Comparison of ENCODE assay signal across 17 cellular contexts in the genomic region with DNA sequence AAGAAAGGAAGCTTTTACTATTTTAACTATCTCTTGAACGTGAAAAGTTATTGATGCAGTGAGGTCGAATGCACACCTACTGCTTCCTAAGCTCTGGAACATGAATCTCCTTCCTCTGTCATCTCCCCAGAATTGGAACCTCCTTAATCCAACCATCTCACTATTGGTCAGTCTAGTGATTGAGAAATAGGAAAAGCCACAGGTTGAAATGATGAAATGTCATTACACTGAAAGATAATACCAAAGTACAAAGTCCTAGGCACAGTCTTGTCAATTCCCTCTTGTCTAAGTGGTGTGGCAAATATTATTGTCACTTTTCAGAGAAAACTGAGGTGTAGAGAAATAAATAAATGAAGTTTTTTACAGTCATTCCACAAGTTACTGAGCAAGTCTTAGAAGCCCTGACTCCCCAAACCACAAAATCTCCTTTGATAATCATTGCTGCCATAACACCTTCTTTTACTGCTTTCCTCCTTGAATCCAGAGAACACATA. TPM values are rescaled to one million over a fixed set of nuclear protein-coding genes. Genes with fewer than 3 reads are reported as not detected.
A peak's percentile ranks its signal among the peaks of the same experiment; 100 is the strongest.
DNase-seq lines count a peak whose midpoint lies in the region; ATAC-seq and TF ChIP-seq lines count a peak whose summit lies in the region.
"Had no signal": no experiment of that assay in that cellular context is flagged by ENCODE, and none has a peak within 500 bp of the region (broad histone marks: within the 10 kb centered on the region; RNA-seq: fewer than 3 reads in every experiment).

No MANE protein-coding gene starts in this region.

- no peak overlapping the region for H3K4me3 Mint-ChIP-seq in WTC11
- no peak overlapping the region for H3K4me3 Mint-ChIP-seq in stimulated activated naive B cell treated with anti-CD40 and anti-IgM and Interleukin-4, amounts not matched to agents 10 μg/mL and 1 μg/mL and 100 μg/mL, for 72 hours
- H3K4me3 Mint-ChIP-seq: activated CD4-positive, alpha-beta memory T cell treated with anti-CD3 and anti-CD28 coated beads, Interleukin-2, amount 10 ng/mL, durations not matched to agents 7 days and 5 days; activated naive CD4-positive, alpha-beta T cell treated with anti-CD3 and anti-CD28 coated beads, Interleukin-2, amount 10 ng/mL, durations not matched to agents 7 days and 5 days; T-helper 2 cell treated with Interferon-gamma antibody and Interleukin-4, amounts not matched to agents 5 μg/mL and 100 μg/mL, for 36 hours had no signal

- peak overlapping the region; percentile 21; the same call in 1 of the 2 replicates for H3K27ac Mint-ChIP-seq in WTC11
- H3K27ac Mint-ChIP-seq in stimulated activated naive B cell treated with anti-CD40 and anti-IgM and Interleukin-4, amounts not matched to agents 10 μg/mL and 1 μg/mL and 100 μg/mL, for 72 hours = peak overlapping the region; percentile 81
- H3K27ac Mint-ChIP-seq: activated CD4-positive, alpha-beta memory T cell treated with anti-CD3 and anti-CD28 coated beads, Interleukin-2, amount 10 ng/mL, durations not matched to agents 7 days and 5 days; activated naive CD4-positive, alpha-beta T cell treated with anti-CD3 and anti-CD28 coated beads, Interleukin-2, amount 10 ng/mL, durations not matched to agents 7 days and 5 days; T-helper 2 cell treated with Interferon-gamma antibody and Interleukin-4, amounts not matched to agents 5 μg/mL and 100 μg/mL, for 36 hours had no signal

- no peak for ATAC-seq in WTC11
- ATAC-seq in right lobe of liver = peak; percentile 51 to 76 (median 62)
- ATAC-seq in stimulated activated naive B cell treated with anti-CD40 and anti-IgM and Interleukin-4, amounts not matched to agents 10 μg/mL and 1 μg/mL and 100 μg/mL, for 72 hours (replicated peaks) = no peak
- ATAC-seq: upper lobe of right lung had no signal

- H3K9me3 Mint-ChIP-seq in WTC11 = no peaks in the 10 kb centered on the region
- H3K9me3 Mint-ChIP-seq in stimulated activated naive B cell treated with anti-CD40 and anti-IgM and Interleukin-4, amounts not matched to agents 10 μg/mL and 1 μg/mL and 100 μg/mL, for 72 hours = peaks cover 4 to 8% of the 10 kb centered on the region in 2 donors

- peaks cover 0 to 25% (median 13%) of the 10 kb centered on the region in 4 donors for H3K36me3 ChIP-seq in right lobe of liver

- TF ChIP-seq CTCF in WTC11 (IDR thresholded peaks at IDR 0.05) = no peak
- TF ChIP-seq CTCF in right lobe of liver (IDR thresholded peaks at IDR 0.05) = no peak

- CTCF ChIA-PET in WTC11 (lab: Charles Lee) = interaction anchor here (0.5 kb wide), 1 partner anchor 70 kb away, joined by 4 read pairs; no protein-coding TSS in a partner anchor

- peaks cover 7% of the 10 kb centered on the region; the same call in 1 of the 2 replicates for H3K36me3 Mint-ChIP-seq in WTC11
- H3K36me3 Mint-ChIP-seq in stimulated activated naive B cell treated with anti-CD40 and anti-IgM and Interleukin-4, amounts not matched to agents 10 μg/mL and 1 μg/mL and 100 μg/mL, for 72 hours = peaks cover 15 to 36% of the 10 kb centered on the region in 2 donors
- H3K36me3 Mint-ChIP-seq: activated naive CD4-positive, alpha-beta T cell treated with anti-CD3 and anti-CD28 coated beads, Interleukin-2, amount 10 ng/mL, durations not matched to agents 7 days and 5 days had no signal

- peak overlapping the region in 1 of 3 donors; percentile 6 for H3K4me3 ChIP-seq in right lobe of liver
- H3K4me3 ChIP-seq: A549, upper lobe of right lung had no signal

- intact Hi-C loops in right lobe of liver (cut with DNase I) = no loop called here

- no peaks in the 10 kb centered on the region for H3K9me3 ChIP-seq in right lobe of liver
- H3K9me3 ChIP-seq: A549, upper lobe of right lung had no signal

- 14% methylated on average over 2 of the region's 2 CpGs for WGBS in right lobe of liver (ENCODE audit: insufficient coverage, low coverage, low lambda C conversion rate, missing lambda C conversion rate)

- DNase-seq in SKM-1 (lab: John Stamatoyannopoulos, UW; ENCODE audit: unreplicated experiment) (peak; percentile 20), SKM-1 treated with dmso at 0.1 percent for 144 hours (lab: John Stamatoyannopoulos, UW; ENCODE audit: unreplicated experiment) (no peak), WTC11 (ENCODE audit: low spot score) (no peak), right lobe of liver (no peak), NAMALWA (ENCODE audit: low spot score) (no peak), KBM-7 (no peak), mesenteric fat pad (ENCODE audit: low spot score) (no peak)
- DNase-seq in stimulated activated naive B cell treated with anti-CD40 and anti-IgM and Interleukin-4, amounts not matched to agents 10 μg/mL and 1 μg/mL and 100 μg/mL, for 72 hours = no peak
- DNase-seq: activated CD4-positive, alpha-beta memory T cell treated with anti-CD3 and anti-CD28 coated beads, Interleukin-2, amount 10 ng/mL, durations not matched to agents 7 days and 5 days; activated naive CD4-positive, alpha-beta T cell treated with anti-CD3 and anti-CD28 coated beads, Interleukin-2, amount 10 ng/mL, durations not matched to agents 7 days and 5 days; mesenchymal stem cell; NCI-H2227 treated with DMSO at 0.1 percent for 48 hours; upper lobe of right lung had no signal

- H3K4me1 Mint-ChIP-seq in WTC11 = peaks cover 49% of the 10 kb centered on the region
- peaks cover 32 to 67% of the 10 kb centered on the region in 2 donors for H3K4me1 Mint-ChIP-seq in stimulated activated naive B cell treated with anti-CD40 and anti-IgM and Interleukin-4, amounts not matched to agents 10 μg/mL and 1 μg/mL and 100 μg/mL, for 72 hours
- H3K4me1 Mint-ChIP-seq: activated CD4-positive, alpha-beta memory T cell treated with anti-CD3 and anti-CD28 coated beads, Interleukin-2, amount 10 ng/mL, durations not matched to agents 7 days and 5 days had no signal

- H3K27me3 ChIP-seq in right lobe of liver = no peaks in the 10 kb centered on the region
- H3K27me3 ChIP-seq: upper lobe of right lung had no signal

- peak overlapping the region; percentile 56 to 80 (median 66) for H3K27ac ChIP-seq in right lobe of liver
- H3K27ac ChIP-seq: A549 had no signal

- peaks cover 0 to 72% (median 26%) of the 10 kb centered on the region in 4 donors for H3K4me1 ChIP-seq in right lobe of liver

- in situ Hi-C loops in KBM-7 (cut with MboI; ENCODE audit: low pct_unique_long_range_greater_than_20kb, low sequenced_read_pairs) = no loop called here

- POLR2A ChIA-PET in WTC11 (lab: Charles Lee) = no interaction called here

- no peaks in the 10 kb centered on the region for H3K27me3 Mint-ChIP-seq in WTC11 (ENCODE audit: low read depth)
- no peaks in the 10 kb centered on the region for H3K27me3 Mint-ChIP-seq in stimulated activated naive B cell treated with anti-CD40 and anti-IgM and Interleukin-4, amounts not matched to agents 10 μg/mL and 1 μg/mL and 100 μg/mL, for 72 hours
- H3K27me3 Mint-ChIP-seq: activated CD4-positive, alpha-beta memory T cell treated with anti-CD3 and anti-CD28 coated beads, Interleukin-2, amount 10 ng/mL, durations not matched to agents 7 days and 5 days; activated naive CD4-positive, alpha-beta T cell treated with anti-CD3 and anti-CD28 coated beads, Interleukin-2, amount 10 ng/mL, durations not matched to agents 7 days and 5 days had no signal

- peak; percentile 60 for TF ChIP-seq POLR2A in right lobe of liver (IDR thresholded peaks at IDR 0.05)

TF ChIP-seq in WTC11, 78 proteins besides CTCF, POLR2A, EP300 and RAD21:
- TF ChIP-seq GABPB1 (CRISPR knock-in tag; IDR thresholded peaks at IDR 0.05) (peak; percentile 92), TCF7 (CRISPR knock-in tag; IDR thresholded peaks at IDR 0.05; ENCODE audit: low read depth) (no peak)
- TF ChIP-seq, protein P1, sequence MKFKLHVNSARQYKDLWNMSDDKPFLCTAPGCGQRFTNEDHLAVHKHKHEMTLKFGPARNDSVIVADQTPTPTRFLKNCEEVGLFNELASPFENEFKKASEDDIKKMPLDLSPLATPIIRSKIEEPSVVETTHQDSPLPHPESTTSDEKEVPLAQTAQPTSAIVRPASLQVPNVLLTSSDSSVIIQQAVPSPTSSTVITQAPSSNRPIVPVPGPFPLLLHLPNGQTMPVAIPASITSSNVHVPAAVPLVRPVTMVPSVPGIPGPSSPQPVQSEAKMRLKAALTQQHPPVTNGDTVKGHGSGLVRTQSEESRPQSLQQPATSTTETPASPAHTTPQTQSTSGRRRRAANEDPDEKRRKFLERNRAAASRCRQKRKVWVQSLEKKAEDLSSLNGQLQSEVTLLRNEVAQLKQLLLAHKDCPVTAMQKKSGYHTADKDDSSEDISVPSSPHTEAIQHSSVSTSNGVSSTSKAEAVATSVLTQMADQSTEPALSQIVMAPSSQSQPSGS (CRISPR knock-in tag; IDR thresholded peaks at IDR 0.05; ENCODE audit: borderline replicate concordance, low read depth) = no peak

RNA-seq across cellular contexts. Expression of a gene that starts 19.5 kb away (rescaled TPM):
- total RNA-seq in WTC11 (2021) = not detected in 3 replicates
- not detected for total RNA-seq in right lobe of liver
- not detected for total RNA-seq in mesenteric fat pad
- total RNA-seq: activated CD4-positive, alpha-beta memory T cell treated with anti-CD3 and anti-CD28 coated beads, Interleukin-2, amount 10 ng/mL, durations not matched to agents 7 days and 5 days; chondrocyte; LHCN-M2; upper lobe of right lung had no signal

Comparison
In these comparisons a context has a peak if more than half of its experiments do, and no peak if none do; other contexts are left out.
1. ATAC-seq: peak in right lobe of liver (4 of 4); none in WTC11 (single experiment) and stimulated activated naive B cell treated with anti-CD40 and anti-IgM and Interleukin-4, amounts not matched to agents 10 μg/mL and 1 μg/mL and 100 μg/mL, for 72 hours (0 of 2).